ENCODE assay signal across 18 cellular contexts in genomic region chr9:91190062-91190461, GRCh38.
DNase-seq lines count a peak whose midpoint lies in the region; ATAC-seq and TF ChIP-seq lines count a peak whose summit lies in the region.
"Had no signal": no experiment of that assay in that cellular context is flagged by ENCODE, and none has a peak within 500 bp of the region (broad histone marks: within the 10 kb centered on the region; RNA-seq: fewer than 3 reads in every experiment).

No MANE protein-coding gene starts in this region.

- H3K4me1 Mint-ChIP-seq in activated T-cell treated with anti-CD3 and anti-CD28 coated beads, Interleukin-2, amount 50 U/mL, for 24 hours (ENCODE audit: low read depth), result peaks cover 75% of the 10 kb centered on the region
- H3K4me1 Mint-ChIP-seq in activated T-helper 2 cell treated with anti-CD3 and anti-CD28 coated beads, Interferon-gamma antibody, Interleukin-2, Interleukin-4, amounts not matched to agents 10 μg/mL and 5 μg/mL and 100 μg/mL, durations not matched to agents 14 hours and 24 hours and 36 hours (ENCODE audit: low read depth), result peaks cover 59% of the 10 kb centered on the region
- H3K4me1 Mint-ChIP-seq in neural progenitor cell (peaks cover 26% of the 10 kb centered on the region), glutamatergic neuron (ENCODE audit: low read depth, unreplicated experiment) (peaks cover 19% of the 10 kb centered on the region)

- H3K4me3 Mint-ChIP-seq in activated T-cell treated with anti-CD3 and anti-CD28 coated beads, Interleukin-2, amount 50 U/mL, for 24 hours, result no peak overlapping the region
- no peak overlapping the region for H3K4me3 Mint-ChIP-seq in activated T-helper 2 cell treated with anti-CD3 and anti-CD28 coated beads, Interferon-gamma antibody, Interleukin-2, Interleukin-4, amounts not matched to agents 10 μg/mL and 5 μg/mL and 100 μg/mL, durations not matched to agents 14 hours and 24 hours and 36 hours (ENCODE audit: low read depth)
- H3K4me3 Mint-ChIP-seq in neural progenitor cell (no peak overlapping the region), glutamatergic neuron (ENCODE audit: unreplicated experiment) (no peak overlapping the region)
- H3K4me3 Mint-ChIP-seq: CD8-positive, alpha-beta memory T cell had no signal

- 0 out of 2 replicates have a peak, but pooled peaks cover 6% of the 10 kb centered on the region for H3K79me2 ChIP-seq in KMS-11 (ENCODE audit: insufficient read depth, low read depth)
- no peaks in the 10 kb centered on the region for H3K79me2 ChIP-seq in neural progenitor cell (ENCODE audit: low read depth)

- intact Hi-C loops in activated T-helper 2 cell treated with anti-CD3 and anti-CD28 coated beads, Interferon-gamma antibody, Interleukin-2, Interleukin-4, amounts not matched to agents 10 μg/mL and 5 μg/mL and 100 μg/mL, durations not matched to agents 14 hours and 24 hours and 36 hours (cut with micrococcal nuclease), result loop anchor here (5.0 to 10.0 kb wide), 4 partner anchors 103 to 522 kb away; no protein-coding TSS in a partner anchor

- TF ChIP-seq CTCF in KMS-11 (conservative IDR thresholded peaks at IDR 0.05; ENCODE audit: low read depth, low read length), result no peak
- TF ChIP-seq CTCF in neural progenitor cell (IDR thresholded peaks at IDR 0.05), result no peak
- no peak for TF ChIP-seq CTCF in glutamatergic neuron (IDR thresholded peaks at IDR 0.05; ENCODE audit: partially characterized antibody, unreplicated experiment)

- H4K20me1 ChIP-seq in KMS-11 (ENCODE audit: insufficient read depth) (no peaks in the 10 kb centered on the region), neural progenitor cell (ENCODE audit: low read depth) (no peaks in the 10 kb centered on the region)

- H3K4me3 ChIP-seq in KMS-11 (IDR thresholded peaks at IDR 0.05; ENCODE audit: insufficient read depth, low read depth, low read length) (no peak overlapping the region), neural progenitor cell (no peak overlapping the region)

- H3K4me1 ChIP-seq in KMS-11 (ENCODE audit: low read depth, poor library complexity, severe bottlenecking) (peaks cover 49% of the 10 kb centered on the region), neural progenitor cell (no peaks in the 10 kb centered on the region)

- no peak for DNase-seq in activated T-cell treated with anti-CD3 and anti-CD28 coated beads, Interleukin-2, amount 50 U/mL, for 24 hours
- no peak for DNase-seq in activated T-cell treated with anti-CD3 and anti-CD28 coated beads for 4 hours
- DNase-seq in activated T-helper 2 cell treated with anti-CD3 and anti-CD28 coated beads, Interferon-gamma antibody, Interleukin-2, Interleukin-4, amounts not matched to agents 10 μg/mL and 5 μg/mL and 100 μg/mL, durations not matched to agents 14 hours and 24 hours and 36 hours (ENCODE audit: low spot score), result no peak
- DNase-seq in neural progenitor cell (ENCODE audit: low spot score), result no peak
- DNase-seq in glutamatergic neuron, result no peak
- DNase-seq: C1 segment of cervical spinal cord; CD8-positive, alpha-beta memory T cell; DMS53; EL; GOT3; NCI-H1092 treated with DMSO at 0.1 percent for 48 hours; NCI-H2081; NCI-H446 treated with DMSO at 0.1 percent for 48 hours; NCI-H69 had no signal

- H2AFZ ChIP-seq in KMS-11 (ENCODE audit: low read depth), result no peak overlapping the region
- H2AFZ ChIP-seq in neural progenitor cell (replicated peaks), result no peak overlapping the region

- peaks cover 10% of the 10 kb centered on the region for H3F3A ChIP-seq in neural progenitor cell (ENCODE audit: low read depth)

- no peaks in the 10 kb centered on the region for H3K36me3 ChIP-seq in KMS-11 (ENCODE audit: insufficient read depth)
- no peaks in the 10 kb centered on the region for H3K36me3 ChIP-seq in neural progenitor cell

- no peaks in the 10 kb centered on the region for H3K9me3 ChIP-seq in neural progenitor cell (ENCODE audit: low read depth)

- ATAC-seq in GM21528 (IDR thresholded peaks at IDR 0.05; ENCODE audit: low FRiP score, unreplicated experiment), result no peak
- ATAC-seq: HCT116, Panc1 had no signal

- H3K9ac ChIP-seq in KMS-11, result no peak overlapping the region
- no peak overlapping the region for H3K9ac ChIP-seq in neural progenitor cell

- H3K4me2 ChIP-seq in KMS-11 (peak overlapping the region; percentile 97; the same call in 1 of the 2 replicates), neural progenitor cell (no peak overlapping the region)

- H3K27me3 ChIP-seq in KMS-11 (ENCODE audit: insufficient read depth, low read depth), result no peaks in the 10 kb centered on the region
- H3K27me3 ChIP-seq in neural progenitor cell, result peaks cover 36% of the 10 kb centered on the region

- H3K27me3 Mint-ChIP-seq in activated T-cell treated with anti-CD3 and anti-CD28 coated beads, Interleukin-2, amount 50 U/mL, for 24 hours, result no peaks in the 10 kb centered on the region
- H3K27me3 Mint-ChIP-seq in activated T-helper 2 cell treated with anti-CD3 and anti-CD28 coated beads, Interferon-gamma antibody, Interleukin-2, Interleukin-4, amounts not matched to agents 10 μg/mL and 5 μg/mL and 100 μg/mL, durations not matched to agents 14 hours and 24 hours and 36 hours (ENCODE audit: low read depth), result no peaks in the 10 kb centered on the region
- H3K27me3 Mint-ChIP-seq in neural progenitor cell (ENCODE audit: insufficient read depth, low read depth), result peaks cover 9% of the 10 kb centered on the region
- peaks cover 6% of the 10 kb centered on the region for H3K27me3 Mint-ChIP-seq in glutamatergic neuron (ENCODE audit: unreplicated experiment)
- H3K27me3 Mint-ChIP-seq: CD8-positive, alpha-beta memory T cell had no signal

- peaks cover 23% of the 10 kb centered on the region for H3K36me3 Mint-ChIP-seq in activated T-cell treated with anti-CD3 and anti-CD28 coated beads, Interleukin-2, amount 50 U/mL, for 24 hours (ENCODE audit: low read depth)
- peaks cover 29% of the 10 kb centered on the region for H3K36me3 Mint-ChIP-seq in activated T-helper 2 cell treated with anti-CD3 and anti-CD28 coated beads, Interferon-gamma antibody, Interleukin-2, Interleukin-4, amounts not matched to agents 10 μg/mL and 5 μg/mL and 100 μg/mL, durations not matched to agents 14 hours and 24 hours and 36 hours (ENCODE audit: low read depth)
- H3K36me3 Mint-ChIP-seq in neural progenitor cell (peaks cover 2% of the 10 kb centered on the region), glutamatergic neuron (ENCODE audit: unreplicated experiment) (peaks cover 6% of the 10 kb centered on the region)

- peaks cover 23% of the 10 kb centered on the region for H3K9me3 Mint-ChIP-seq in activated T-cell treated with anti-CD3 and anti-CD28 coated beads, Interleukin-2, amount 50 U/mL, for 24 hours
- peaks cover 17% of the 10 kb centered on the region for H3K9me3 Mint-ChIP-seq in activated T-helper 2 cell treated with anti-CD3 and anti-CD28 coated beads, Interferon-gamma antibody, Interleukin-2, Interleukin-4, amounts not matched to agents 10 μg/mL and 5 μg/mL and 100 μg/mL, durations not matched to agents 14 hours and 24 hours and 36 hours
- peaks cover 5% of the 10 kb centered on the region for H3K9me3 Mint-ChIP-seq in neural progenitor cell
- H3K9me3 Mint-ChIP-seq in glutamatergic neuron (ENCODE audit: unreplicated experiment), result no peaks in the 10 kb centered on the region
- H3K9me3 Mint-ChIP-seq: CD8-positive, alpha-beta memory T cell had no signal

- H3K27ac ChIP-seq in KMS-11 (peak overlapping the region; percentile 99; the same call in 1 of the 2 replicates), neural progenitor cell (no peak overlapping the region)

- peak overlapping the region; percentile 45 for H3K27ac Mint-ChIP-seq in activated T-cell treated with anti-CD3 and anti-CD28 coated beads, Interleukin-2, amount 50 U/mL, for 24 hours
- peak overlapping the region; percentile 73 for H3K27ac Mint-ChIP-seq in activated T-helper 2 cell treated with anti-CD3 and anti-CD28 coated beads, Interferon-gamma antibody, Interleukin-2, Interleukin-4, amounts not matched to agents 10 μg/mL and 5 μg/mL and 100 μg/mL, durations not matched to agents 14 hours and 24 hours and 36 hours
- H3K27ac Mint-ChIP-seq in neural progenitor cell, result peak overlapping the region; percentile 52
- H3K27ac Mint-ChIP-seq in glutamatergic neuron (ENCODE audit: unreplicated experiment), result no peak overlapping the region
